In genomic region chr5:56003179-56003578, GRCh38 we compare ENCODE assay signal across 13 cellular contexts. TPM values are rescaled to one million over a fixed set of nuclear protein-coding genes. Genes with fewer than 3 reads are reported as not detected.
DNase-seq lines count a peak whose midpoint lies in the region; ATAC-seq and TF ChIP-seq lines count a peak whose summit lies in the region.
"Had no signal": no experiment of that assay in that cellular context is flagged by ENCODE, and none has a peak within 500 bp of the region (broad histone marks: within the 10 kb centered on the region; RNA-seq: fewer than 3 reads in every experiment).

No MANE protein-coding gene starts in this region.

- H3K9me3 ChIP-seq in Peyer's patch (no peaks in the 10 kb centered on the region), psoas muscle (no peaks in the 10 kb centered on the region)

- ATAC-seq in psoas muscle (peak; percentile 67 to 92 (median 84)), GM21737 (IDR thresholded peaks at IDR 0.05; ENCODE audit: unreplicated experiment) (no peak)
- ATAC-seq: stimulated activated effector memory CD8-positive, alpha-beta T cell treated with anti-CD3 and anti-CD28 coated beads, Interleukin-12 subunit alpha, Interleukin-12 subunit beta, amount 100 ng/mL, for 72 hours had no signal

- intact Hi-C loops in psoas muscle (cut with DNase I), result no loop called here

- no peaks in the 10 kb centered on the region for H3K27me3 ChIP-seq in Peyer's patch
- no peaks in the 10 kb centered on the region for H3K27me3 ChIP-seq in psoas muscle (ENCODE audit: insufficient read depth in 3 of 3, low read length in 2 of 3)

- no peak overlapping the region for H3K4me3 ChIP-seq in Peyer's patch
- H3K4me3 ChIP-seq in epithelial cell of proximal tubule (ENCODE audit: low read depth, low read length), result no peak overlapping the region
- H3K4me3 ChIP-seq in psoas muscle, result no peak overlapping the region

- peak; percentile 16 for DNase-seq in DMS 273 treated with DMSO at 0.1 percent for 48 hours (lab: John Stamatoyannopoulos, UW)
- peak in 2 of 3 donors; percentile 73 to 85 for DNase-seq in Peyer's patch
- peak; percentile 77 for DNase-seq in epithelial cell of proximal tubule (ENCODE audit: low read depth)
- peak in 1 of 2 donors; percentile 41 for DNase-seq in psoas muscle
- no peak for DNase-seq in cerebellar nuclear complex (lab: John Stamatoyannopoulos, UW)
- DNase-seq in NCI-H2196 (lab: John Stamatoyannopoulos, UW; ENCODE audit: unreplicated experiment), result no peak
- no peak for DNase-seq in activated CD4-positive, alpha-beta T cell treated with anti-CD3 and anti-CD28 coated beads for 1 hour
- DNase-seq: activated CD4-positive, CD25-positive, alpha-beta regulatory T cell; activated gamma-delta T cell; CD4-positive, alpha-beta memory T cell; RPMI8226 had no signal

- 46 to 50% (median 48%) methylated on average over 2 of the region's 2 CpGs for WGBS in psoas muscle, 3 donors

- H3K4me1 ChIP-seq in Peyer's patch, result no peaks in the 10 kb centered on the region
- no peaks in the 10 kb centered on the region for H3K4me1 ChIP-seq in psoas muscle

- peak overlapping the region in 3 of 4 donors; percentile 13 to 62 (median 36) for H3K27ac ChIP-seq in Peyer's patch
- H3K27ac ChIP-seq in psoas muscle, result peak overlapping the region; percentile 71

- H3K36me3 ChIP-seq in Peyer's patch (no peaks in the 10 kb centered on the region), psoas muscle (ENCODE audit: insufficient read depth in 1 of 2, low read depth in 1 of 2) (no peaks in the 10 kb centered on the region)

- no peak for TF ChIP-seq POLR2A in Peyer's patch (IDR thresholded peaks at IDR 0.05)

- TF ChIP-seq CTCF in Peyer's patch (IDR thresholded peaks at IDR 0.05) (no peak), epithelial cell of proximal tubule (conservative IDR thresholded peaks at IDR 0.05; ENCODE audit: low read depth, low read length) (no peak), psoas muscle (IDR thresholded peaks at IDR 0.05) (no peak)

RNA-seq across cellular contexts. Expression of gene IL6ST, which starts 8.4 kb away (rescaled TPM):
- 100 to 1,000 TPM in 2 of 4 donors, 10 to 100 TPM in 2; 88.8 to 179 (median 116) TPM for total RNA-seq in Peyer's patch
- total RNA-seq in epithelial cell of proximal tubule, result 55.1 and 61.6 TPM in 2 replicates
- total RNA-seq in psoas muscle, result 100 to 1,000 TPM; 118 to 255 (median 162) TPM
- 100 to 1,000 TPM in 1 of 3 donors, 10 to 100 TPM in 2; 38.6 to 145 (median 42.7) TPM for polyA plus RNA-seq in psoas muscle

Comparison
In these comparisons a context has a peak if more than half of its experiments do, and no peak if none do; other contexts are left out.
1. DNase-seq: peak in DMS 273 treated with DMSO at 0.1 percent for 48 hours (single experiment), Peyer's patch (2 of 3) and epithelial cell of proximal tubule (single experiment); none in cerebellar nuclear complex (0 of 2), NCI-H2196 (single experiment) and activated CD4-positive, alpha-beta T cell treated with anti-CD3 and anti-CD28 coated beads for 1 hour (single experiment).